ENCODE assay signal across 8 cellular contexts in genomic region chr17:34980353-34980680, GRCh38. TPM values are rescaled to one million over a fixed set of nuclear protein-coding genes. Genes with fewer than 3 reads are reported as not detected.
DNase-seq lines count a peak whose midpoint lies in the region; ATAC-seq and TF ChIP-seq lines count a peak whose summit lies in the region.

TSS of gene LIG3 (plus strand) at chr17:34980512. CDS start at chr17:34983006, 2,494 bp downstream.

- peaks cover 9% of the 10 kb centered on the region for H3K4me1 ChIP-seq in PC-9 (replicated peaks; ENCODE audit: insufficient read depth)
- H3K4me1 ChIP-seq in mucosa of rectum (ENCODE audit: control insufficient read depth in 2 of 2, insufficient read depth in 2 of 2, low read length in 2 of 2): peaks cover 8 to 15% of the 10 kb centered on the region in 2 donors

- no peaks in the 10 kb centered on the region for H3K9me3 ChIP-seq in PC-9 (ENCODE audit: insufficient read depth, low read depth)
- no peaks in the 10 kb centered on the region for H3K9me3 ChIP-seq in mucosa of rectum (ENCODE audit: control insufficient read depth in 2 of 2, low read length in 2 of 2)

- peaks cover 8% of the 10 kb centered on the region for H3K79me2 ChIP-seq in PC-9 (ENCODE audit: low read depth)

- no TSS peak for BruUV-seq in PC-9 (replicated peaks; lab: Mats Ljungman, UMichigan)

- peak within 1 kb of the TSS; percentile 62 for H3K4me3 ChIP-seq in PC-9
- peak within 1 kb of the TSS; percentile 82 to 83 for H3K4me3 ChIP-seq in mucosa of rectum (ENCODE audit: low read length in 2 of 2)

- TF ChIP-seq POLR2A in erythroblast (IDR thresholded peaks at IDR 0.05; ENCODE audit: low read length): peak; percentile 74

- H3K4me2 ChIP-seq in PC-9: peak within 1 kb of the TSS; percentile 84

- no peaks in the 10 kb centered on the region for H3K36me3 ChIP-seq in PC-9 (ENCODE audit: low read depth)
- peaks cover 0 to 2% of the 10 kb centered on the region in 2 donors for H3K36me3 ChIP-seq in mucosa of rectum (ENCODE audit: control insufficient read depth in 2 of 2, insufficient read depth in 2 of 2, low read length in 2 of 2)

- H3K9me2 ChIP-seq in PC-9 (ENCODE audit: insufficient read depth): no peaks in the 10 kb centered on the region

- TF ChIP-seq CTCF in PC-9 (conservative IDR thresholded peaks at IDR 0.05): no peak

- in situ Hi-C loops in KBM-7 (cut with MboI; ENCODE audit: low pct_unique_long_range_greater_than_20kb, low sequenced_read_pairs): no loop called here

- DNase-seq in DMS153 (lab: John Stamatoyannopoulos, UW): peak; percentile 85
- peak; percentile 95 for DNase-seq in KBM-7
- DNase-seq in PC-9: peak; percentile 80 to 92
- peak; percentile 95 for DNase-seq in activated T-cell treated with anti-CD3 and anti-CD28 coated beads, Interleukin-2, amount 50 U/mL, for 1 hour
- peak; percentile 93 to 95 for DNase-seq in erythroblast (lab: John Stamatoyannopoulos, UW)
- peak; percentile 90 for DNase-seq in stimulated activated CD8-positive, alpha-beta memory T cell treated with anti-CD3 and anti-CD28 coated beads, Interleukin-4, amount 100 ng/mL, for 4 hours (ENCODE audit: low read depth in 2 of 2, low spot score in 1 of 2)

- no peaks in the 10 kb centered on the region for H4K20me1 ChIP-seq in PC-9 (ENCODE audit: insufficient read depth)

- POLR2A ChIA-PET in PC-9 (lab: Charles Lee; ENCODE audit: unreplicated experiment): no interaction called here

- H3K9ac ChIP-seq in mucosa of rectum (ENCODE audit: low read depth in 1 of 2, low read length in 2 of 2): peak within 1 kb of the TSS; percentile 88 to 97

- ATAC-seq in GM21717 (IDR thresholded peaks at IDR 0.05; ENCODE audit: unreplicated experiment): peak; percentile 61

- peak within 1 kb of the TSS; percentile 87 for H3K27ac ChIP-seq in PC-9
- H3K27ac ChIP-seq in mucosa of rectum (ENCODE audit: low read depth in 2 of 2, low read length in 2 of 2): peak within 1 kb of the TSS; percentile 95 to 97

- CTCF ChIA-PET in PC-9 (lab: Charles Lee): no interaction called here

- H3K27me3 ChIP-seq in PC-9 (ENCODE audit: insufficient read depth, low read depth): no peaks in the 10 kb centered on the region
- no peaks in the 10 kb centered on the region for H3K27me3 ChIP-seq in mucosa of rectum (ENCODE audit: control insufficient read depth in 2 of 2, insufficient read depth in 2 of 2, low read length in 2 of 2)

- H3F3A ChIP-seq in PC-9 (ENCODE audit: insufficient read depth, low read depth): peaks cover 12% of the 10 kb centered on the region; the same call in 1 of the 2 replicates

- peak within 1 kb of the TSS; percentile 91 for H2AFZ ChIP-seq in PC-9

- intact Hi-C loops in PC-9 (cut with micrococcal nuclease; ENCODE audit: unreplicated experiment): loop anchor here (5.0 to 10.0 kb wide), 2 partner anchors 107 to 554 kb away; partner anchors contain the start of gene SLFN12L

RNA-seq across cellular contexts. Expression of gene LIG3, which starts in this region (rescaled TPM):
- total RNA-seq in PC-9 (2021): 25.0 and 25.5 TPM in 2 replicates

Comparison
In these comparisons a context has a peak if more than half of its experiments do, and no peak if none do; other contexts are left out.
1. Peak in every context shown above with its lines: DNase-seq, ATAC-seq, H3K4me3 ChIP-seq and H3K27ac ChIP-seq.